Comparison of ENCODE assay signal across 8 cellular contexts in the genomic region with DNA sequence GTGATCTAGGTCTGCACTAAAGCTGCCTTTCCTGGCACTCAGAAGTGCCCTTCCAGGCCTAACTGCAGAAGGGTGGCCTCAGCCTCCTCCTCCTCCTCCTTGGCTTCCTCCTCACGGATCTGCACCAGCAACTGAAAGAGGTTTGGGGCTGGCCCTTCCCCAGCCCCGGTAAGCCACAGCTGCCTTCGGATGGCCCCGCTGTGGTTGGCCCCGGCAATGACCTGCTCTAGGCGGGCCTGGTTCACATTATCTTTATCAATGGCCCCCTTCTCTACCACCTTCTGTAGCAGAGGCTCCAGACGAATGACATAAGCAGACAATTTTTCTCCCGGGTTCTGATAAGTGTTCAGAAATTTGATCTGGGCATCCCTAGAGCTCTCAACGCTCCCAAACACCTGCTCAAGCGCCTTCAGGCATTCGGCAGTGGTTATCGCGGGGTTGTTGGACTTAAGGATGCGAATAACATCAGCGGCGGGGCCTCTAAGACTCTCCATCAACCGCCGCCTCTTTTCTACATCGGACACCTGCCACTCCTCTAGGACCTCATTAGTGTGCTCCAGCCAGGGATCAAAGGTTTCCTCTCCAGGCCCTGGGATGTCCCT. TPM values are rescaled to one million over a fixed set of nuclear protein-coding genes. Genes with fewer than 3 reads are reported as not detected.
DNase-seq lines count a peak whose midpoint lies in the region; ATAC-seq and TF ChIP-seq lines count a peak whose summit lies in the region.

No MANE protein-coding gene starts in this region.

- no peaks in the 10 kb centered on the region for H3K9me3 ChIP-seq in CD8-positive, alpha-beta T cell (ENCODE audit: low read length)
- no peaks in the 10 kb centered on the region for H3K9me3 ChIP-seq in HAP-1
- no peaks in the 10 kb centered on the region for H3K9me3 ChIP-seq in OCI-LY7 (ENCODE audit: low read length)

- H3K9me3 Mint-ChIP-seq in CD8-positive, alpha-beta T cell: no peaks in the 10 kb centered on the region
- H3K9me3 Mint-ChIP-seq in stimulated activated memory B cell treated with anti-CD40 and anti-IgM and Interleukin-4, amounts not matched to agents 10 μg/mL and 1 μg/mL and 100 μg/mL, for 72 hours: no peaks in the 10 kb centered on the region

- POLR2A ChIA-PET in CD8-positive, alpha-beta T cell (lab: Charles Lee): interaction anchor here (0.7 to 3.8 kb wide), 9 partner anchors 31 to 254 kb away, joined by 3 to 16 read pairs (median 5); partner anchors contain the start of genes ACOT6, NUMB and PTGR2
- POLR2A ChIA-PET in OCI-LY7 (lab: Charles Lee): interaction anchor here (0.6 to 1.9 kb wide), 4 partner anchors 10 to 553 kb away, joined by 3 to 4 read pairs (median 4); no protein-coding TSS in a partner anchor

- H3K4me3 Mint-ChIP-seq in CD8-positive, alpha-beta T cell: peak overlapping the region; percentile 92
- peak overlapping the region; percentile 94 for H3K4me3 Mint-ChIP-seq in stimulated activated memory B cell treated with anti-CD40 and anti-IgM and Interleukin-4, amounts not matched to agents 10 μg/mL and 1 μg/mL and 100 μg/mL, for 72 hours

- H4K20me1 ChIP-seq in OCI-LY7 (ENCODE audit: insufficient read depth, low read length): no peaks in the 10 kb centered on the region

- peaks cover 27% of the 10 kb centered on the region for H3K36me3 Mint-ChIP-seq in CD8-positive, alpha-beta T cell
- peaks cover 32% of the 10 kb centered on the region for H3K36me3 Mint-ChIP-seq in stimulated activated memory B cell treated with anti-CD40 and anti-IgM and Interleukin-4, amounts not matched to agents 10 μg/mL and 1 μg/mL and 100 μg/mL, for 72 hours

- peaks cover 34% of the 10 kb centered on the region for H3K4me1 Mint-ChIP-seq in CD8-positive, alpha-beta T cell (ENCODE audit: low read depth)
- H3K4me1 Mint-ChIP-seq in stimulated activated memory B cell treated with anti-CD40 and anti-IgM and Interleukin-4, amounts not matched to agents 10 μg/mL and 1 μg/mL and 100 μg/mL, for 72 hours: peaks cover 27% of the 10 kb centered on the region

- H2AFZ ChIP-seq in OCI-LY7 (ENCODE audit: low read length): peak overlapping the region; percentile 64; the same call in 1 of the 2 replicates

- peak overlapping the region; percentile 96 for H3K27ac Mint-ChIP-seq in CD8-positive, alpha-beta T cell
- peak overlapping the region; percentile 91 for H3K27ac Mint-ChIP-seq in stimulated activated memory B cell treated with anti-CD40 and anti-IgM and Interleukin-4, amounts not matched to agents 10 μg/mL and 1 μg/mL and 100 μg/mL, for 72 hours

- ATAC-seq in CD8-positive, alpha-beta T cell: peak; percentile 9
- peak; percentile 22 for ATAC-seq in stimulated activated memory B cell treated with anti-CD40 and anti-IgM and Interleukin-4, amounts not matched to agents 10 μg/mL and 1 μg/mL and 100 μg/mL, for 72 hours
- ATAC-seq in HG03460 (IDR thresholded peaks at IDR 0.05; ENCODE audit: unreplicated experiment): no peak
- no peak for ATAC-seq in HG02970 (IDR thresholded peaks at IDR 0.05; ENCODE audit: low FRiP score, unreplicated experiment)

- peaks cover 10% of the 10 kb centered on the region for H3K4me1 ChIP-seq in CD8-positive, alpha-beta T cell (ENCODE audit: insufficient read depth, low read length)
- H3K4me1 ChIP-seq in HAP-1 (peaks cover 5% of the 10 kb centered on the region), OCI-LY7 (ENCODE audit: insufficient read depth, low read length, poor library complexity, severe bottlenecking) (peaks cover 27% of the 10 kb centered on the region)

- H3K4me3 ChIP-seq in CD8-positive, alpha-beta T cell (ENCODE audit: low read depth, low read length): peak overlapping the region; percentile 92
- H3K4me3 ChIP-seq in HAP-1 (peak overlapping the region; percentile 83), OCI-LY7 (ENCODE audit: low read depth, low read length, poor library complexity, severe bottlenecking) (peak overlapping the region; percentile 71), astrocyte of the spinal cord (ENCODE audit: low read depth, low read length) (peak overlapping the region; percentile 79)

- intact Hi-C loops in CD8-positive, alpha-beta T cell (cut with DNase I, micrococcal nuclease): loop anchor here (2.0 to 5.0 kb wide), 3 partner anchors 68 to 306 kb away; partner anchors contain the start of genes DNAL1 (in 2 of the 2), BBOF1 (in 1 of the 2), COQ6 (in 1 of the 2) and ENTPD5 (in 1 of the 2)
- intact Hi-C loops in OCI-LY7 (cut with micrococcal nuclease; ENCODE audit: unreplicated experiment): loop anchor here (2.0 to 10.0 kb wide), 3 partner anchors 68 to 322 kb away; partner anchors contain the start of gene DNAL1

- H3K4me2 ChIP-seq in OCI-LY7 (ENCODE audit: low read length): peak overlapping the region; percentile 87

- peak overlapping the region; percentile 76 for H3K27ac ChIP-seq in CD8-positive, alpha-beta T cell (ENCODE audit: low read depth, low read length)
- peak overlapping the region; percentile 58 for H3K27ac ChIP-seq in OCI-LY7 (ENCODE audit: low read depth, low read length, poor library complexity, severe bottlenecking)

- no peaks in the 10 kb centered on the region for H3K27me3 Mint-ChIP-seq in CD8-positive, alpha-beta T cell (ENCODE audit: low read depth)
- H3K27me3 Mint-ChIP-seq in stimulated activated memory B cell treated with anti-CD40 and anti-IgM and Interleukin-4, amounts not matched to agents 10 μg/mL and 1 μg/mL and 100 μg/mL, for 72 hours: no peaks in the 10 kb centered on the region

- no TSS peak for BruUV-seq in OCI-LY7 (replicated peaks; lab: Mats Ljungman, UMichigan)

- peaks cover 4% of the 10 kb centered on the region for H3K36me3 ChIP-seq in CD8-positive, alpha-beta T cell (ENCODE audit: insufficient read depth, low read length)
- H3K36me3 ChIP-seq in HAP-1 (replicated peaks): peaks cover 10% of the 10 kb centered on the region
- H3K36me3 ChIP-seq in OCI-LY7 (ENCODE audit: insufficient read depth, low read length): peaks cover 26% of the 10 kb centered on the region

- peaks cover 18% of the 10 kb centered on the region; the same call in 1 of the 2 replicates for H3K79me2 ChIP-seq in OCI-LY7 (ENCODE audit: insufficient read depth, low read depth, low read length)

- in situ Hi-C loops in HAP-1 (cut with MboI; ENCODE audit: low sequenced_read_pairs) (no loop called here), astrocyte of the spinal cord (cut with HindIII; ENCODE audit: low sequenced_read_pairs) (no loop called here)

- H3K27me3 ChIP-seq in CD8-positive, alpha-beta T cell (ENCODE audit: insufficient read depth, low read length): no peaks in the 10 kb centered on the region
- no peaks in the 10 kb centered on the region for H3K27me3 ChIP-seq in HAP-1 (ENCODE audit: low read depth)

- no peaks in the 10 kb centered on the region for H3K9me2 ChIP-seq in OCI-LY7 (ENCODE audit: insufficient read depth, low read length)

- DNase-seq in CD8-positive, alpha-beta T cell: peak in 3 of 7 experiments; percentile 8 to 61 (median 21)
- peak in 1 of 2 experiments; percentile 53 for DNase-seq in HAP-1 (ENCODE audit: low spot score in 2 of 2)
- peak; percentile 51 for DNase-seq in OCI-LY7 (ENCODE audit: low spot score)
- DNase-seq in astrocyte of the spinal cord (ENCODE audit: low read depth, low spot score): peak; percentile 22
- DNase-seq in kidney tubule cell (ENCODE audit: low spot score): peak; percentile 45

- CTCF ChIA-PET in CD8-positive, alpha-beta T cell (lab: Charles Lee): interaction anchor here (1.1 to 1.6 kb wide), 4 partner anchors 16 to 73 kb away, joined by 3 to 8 read pairs (median 4); no protein-coding TSS in a partner anchor
- CTCF ChIA-PET in OCI-LY7 (lab: Charles Lee; ENCODE audit: unreplicated experiment): interaction anchor here (0.9 to 1.5 kb wide), 3 partner anchors 16 to 30 kb away, joined by 3 to 4 read pairs (median 3); no protein-coding TSS in a partner anchor

- TF ChIP-seq CTCF in CD8-positive, alpha-beta T cell (IDR thresholded peaks at IDR 0.05): no peak
- TF ChIP-seq CTCF in OCI-LY7 (conservative IDR thresholded peaks at IDR 0.05; ENCODE audit: low read length) (no peak), astrocyte of the spinal cord (IDR thresholded peaks at IDR 0.05; ENCODE audit: low read depth, low read length) (no peak)

RNA-seq across cellular contexts. Expression of gene PNMA1, which starts 1.5 kb away (rescaled TPM):
- total RNA-seq in CD8-positive, alpha-beta T cell: 10 to 100 TPM; 39.4 to 39.8 TPM
- total RNA-seq in OCI-LY7 (2014; rRNA removed; shearing (Covaris generic)): 5.8 and 6.0 TPM in 2 replicates
- total RNA-seq in OCI-LY7 (2022): 14.5 and 14.6 TPM in 2 replicates

Comparison
In these comparisons a context has a peak if more than half of its experiments do, and no peak if none do; other contexts are left out.
1. ATAC-seq: peak in CD8-positive, alpha-beta T cell (single experiment) and stimulated activated memory B cell treated with anti-CD40 and anti-IgM and Interleukin-4, amounts not matched to agents 10 μg/mL and 1 μg/mL and 100 μg/mL, for 72 hours (single experiment); none in HG03460 (single experiment) and HG02970 (single experiment).
2. Peak in every context shown above with its lines, with median percentiles within 50 percentile points of each other: H3K4me3 ChIP-seq.